ENCODE assay signal across 8 cellular contexts in the genomic region with DNA sequence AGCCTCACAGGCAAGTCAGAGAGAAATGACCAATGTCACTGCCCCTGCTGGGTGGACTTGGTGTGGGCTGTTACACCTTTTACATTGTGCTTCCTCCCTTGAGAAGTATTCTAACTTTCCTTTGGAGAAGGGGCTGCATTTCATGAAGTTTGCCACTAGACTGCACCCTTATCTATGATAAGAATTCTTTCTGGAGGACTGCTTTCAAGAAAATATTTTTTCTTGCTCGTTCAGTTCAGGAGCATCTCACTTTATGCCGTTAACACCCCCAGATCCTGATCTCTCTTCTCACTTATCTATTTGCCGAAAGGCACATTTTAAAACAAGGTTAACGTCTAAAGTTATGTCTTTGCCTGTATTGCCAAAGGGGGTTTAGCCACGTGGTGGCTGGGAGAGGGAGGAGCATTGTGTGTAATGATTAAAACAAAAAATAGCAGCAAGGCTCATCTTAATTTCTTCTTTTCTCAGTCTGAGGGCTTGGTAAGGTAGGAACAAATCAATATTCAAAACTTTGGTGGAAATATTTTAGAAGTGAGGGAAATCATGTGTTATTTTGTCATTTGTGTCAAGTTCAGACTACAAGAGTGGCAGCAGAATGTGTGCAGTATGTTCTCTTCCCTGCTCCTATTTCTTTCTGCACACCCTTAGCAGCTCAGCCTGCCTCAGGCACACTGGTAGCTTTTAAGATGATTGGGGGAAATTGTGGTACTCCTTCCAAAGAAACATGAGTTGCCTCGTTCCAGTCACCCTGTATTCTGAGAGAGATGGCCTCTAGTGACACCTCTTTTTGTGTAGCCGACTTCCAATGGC. TPM values are rescaled to one million over a fixed set of nuclear protein-coding genes. Genes with fewer than 3 reads are reported as not detected.
DNase-seq lines count a peak whose midpoint lies in the region; ATAC-seq, FAIRE-seq and TF ChIP-seq lines count a peak whose summit lies in the region.

No MANE protein-coding gene starts in this region.

- H3K4me1 ChIP-seq in DOHH2 (ENCODE audit: control insufficient read depth, low read length) (peaks cover 6% of the 10 kb centered on the region; the same call in 1 of the 2 replicates), GM12878 (ENCODE audit: control insufficient read depth, insufficient read depth, low read length) (no peaks in the 10 kb centered on the region)

- H3F3A ChIP-seq in DOHH2 (ENCODE audit: control insufficient read depth, insufficient read depth) = no peaks in the 10 kb centered on the region

- POLR2A ChIA-PET in GM12878 (lab: Charles Lee) = no interaction called here

- H3K9me3 ChIP-seq in DOHH2 (ENCODE audit: control insufficient read depth, insufficient read depth, low read length) = no peaks in the 10 kb centered on the region
- no peaks in the 10 kb centered on the region for H3K9me3 ChIP-seq in GM12878 (replicated peaks; ENCODE audit: control insufficient read depth, insufficient read depth, low read length)

- no peak overlapping the region for H2AFZ ChIP-seq in GM12878 (ENCODE audit: control insufficient read depth, low read depth, low read length)

- TF ChIP-seq RAD21 in GM12878 (IDR thresholded peaks at IDR 0.05; ENCODE audit: insufficient read depth, low read depth, low read length) = peak; percentile 44

- in situ Hi-C loops in GM12878 (cut with MboI) = no loop called here

- WGBS in GM12878 (ENCODE audit: insufficient coverage, insufficient replicate concordance, low lambda C conversion rate, missing lambda C conversion rate) = 8% methylated on average over 7 of the region's 7 CpGs

- no peaks in the 10 kb centered on the region for H4K20me1 ChIP-seq in DOHH2 (ENCODE audit: control insufficient read depth, insufficient read depth, low read depth, low read length)
- H4K20me1 ChIP-seq in GM12878 (ENCODE audit: control insufficient read depth, insufficient read depth) = no peaks in the 10 kb centered on the region

- RAD21 ChIA-PET in GM12878 (lab: Charles Lee; ENCODE audit: unreplicated experiment) = no interaction called here

- no peak for TF ChIP-seq EP300 in GM12878 (IDR thresholded peaks at IDR 0.05; ENCODE audit: borderline replicate concordance in 1 of 2, control insufficient read depth in 1 of 2, low read depth in 2 of 2, low read length in 2 of 2)

- H3K27me3 ChIP-seq in DOHH2 (ENCODE audit: control insufficient read depth, low read length) (peaks cover 60% of the 10 kb centered on the region), GM12878 (replicated peaks in 1 of 2; ENCODE audit: control insufficient read depth in 2 of 2, insufficient read depth in 2 of 2, low read length in 1 of 2) (peaks cover 10 to 18% of the 10 kb centered on the region in 2 experiments), H7 (ENCODE audit: control insufficient read depth, insufficient read depth, low read length) (peaks cover 31% of the 10 kb centered on the region)

- H3K36me3 ChIP-seq in DOHH2 (ENCODE audit: control insufficient read depth, low read length) = no peaks in the 10 kb centered on the region
- H3K36me3 ChIP-seq in GM12878 (ENCODE audit: control insufficient read depth in 2 of 2, insufficient read depth in 2 of 2, low read length in 1 of 2) = no peaks in the 10 kb centered on the region
- no peaks in the 10 kb centered on the region for H3K36me3 ChIP-seq in H7 (replicated peaks; ENCODE audit: control insufficient read depth, insufficient read depth, low read length)

- SMC1A ChIA-PET in GM12878 (lab: Charles Lee; ENCODE audit: uncharacterized antibody, unreplicated experiment) = no interaction called here

- DNase-seq in NB4 (ENCODE audit: low read depth) = peak; percentile 59
- no peak for DNase-seq in GM12878 (ENCODE audit: low read depth, low spot score)
- peak; percentile 46 for DNase-seq in medulla oblongata (ENCODE audit: extremely low spot score)
- DNase-seq in H7 = no peak
- no peak for DNase-seq in activated naive CD4-positive, alpha-beta T cell treated with anti-CD3 and anti-CD28 coated beads, Interleukin-2, amount 50 U/mL, for 16 hours

- no peak for FAIRE-seq in GM12878 (lab: Jason Lieb, UNC)

- ATAC-seq in GM12878 (no peak), GM18511 (IDR thresholded peaks at IDR 0.05; ENCODE audit: unreplicated experiment) (no peak), GM18517 (IDR thresholded peaks at IDR 0.05; ENCODE audit: unreplicated experiment) (no peak)

- TF ChIP-seq POLR2A in NB4 (IDR thresholded peaks at IDR 0.05; ENCODE audit: extremely low read depth, insufficient read length) (no peak), GM12878 (IDR thresholded peaks at IDR 0.05; ENCODE audit: low read depth, low read length) (no peak)

- H3K79me2 ChIP-seq in DOHH2 (ENCODE audit: control insufficient read depth, low read length) (no peaks in the 10 kb centered on the region), GM12878 (ENCODE audit: control insufficient read depth, insufficient read depth, low read length) (no peaks in the 10 kb centered on the region)

- intact Hi-C loops in GM12878 (cut with micrococcal nuclease; ENCODE audit: unreplicated experiment) = loop anchor here (10.0 kb wide), 1 partner anchor 528 kb away; no protein-coding TSS in a partner anchor

- TF ChIP-seq CTCF in DOHH2 (IDR thresholded peaks at IDR 0.05; ENCODE audit: low read depth, low read length, poor library complexity, severe bottlenecking) = peak; percentile 41
- peak; percentile 55 for TF ChIP-seq CTCF in NB4 (IDR thresholded peaks at IDR 0.05; ENCODE audit: low read depth, low read length)
- peak in 2 of 3 experiments; percentile 23 to 38; a peak in 3 of 6 replicates for TF ChIP-seq CTCF in GM12878 (IDR thresholded peaks at IDR 0.05 in 2 of 3, conservative IDR thresholded peaks at IDR 0.05 in 1 of 3; ENCODE audit: control insufficient read depth in 2 of 3, extremely low read depth in 1 of 3, insufficient read depth in 1 of 3, low read depth in 3 of 3, low read length in 3 of 3)

- no peaks in the 10 kb centered on the region for H3K9me2 ChIP-seq in DOHH2 (replicated peaks; ENCODE audit: control insufficient read depth, low read length)

- H3K27ac ChIP-seq in DOHH2 (ENCODE audit: low read depth, low read length) (no peak overlapping the region), GM12878 (ENCODE audit: control insufficient read depth, insufficient read depth) (no peak overlapping the region)

- H3K9ac ChIP-seq in GM12878 (ENCODE audit: control insufficient read depth, insufficient read depth, low read length) = no peak overlapping the region

- H3K4me3 ChIP-seq in DOHH2 (ENCODE audit: low read length) = no peak overlapping the region
- H3K4me3 ChIP-seq in NB4 (ENCODE audit: low read depth, low read length) = no peak overlapping the region
- H3K4me3 ChIP-seq in GM12878 = no peak overlapping the region
- H3K4me3 ChIP-seq in H7 (ENCODE audit: insufficient read depth, low read depth, low read length) = no peak overlapping the region

- no peak overlapping the region for H3K4me2 ChIP-seq in DOHH2 (ENCODE audit: low read length)
- no peak overlapping the region for H3K4me2 ChIP-seq in GM12878 (ENCODE audit: control insufficient read depth, insufficient read depth)

- CTCF ChIA-PET in GM12878 (lab: Yijun Ruan, JAX) = interaction anchor here (0.6 to 1.3 kb wide), 4 partner anchors 11 to 469 kb away, joined by 3 read pairs; no protein-coding TSS in a partner anchor

- BruUV-seq in GM12878 (replicated peaks; lab: Mats Ljungman, UMichigan) = no TSS peak

TF ChIP-seq in GM12878, 131 proteins besides CTCF, POLR2A, EP300 and RAD21 (continues in another document):
- TF ChIP-seq SMC3 (IDR thresholded peaks at IDR 0.05; ENCODE audit: borderline replicate concordance, low read length) = peak; percentile 28; the same call in 1 of the 2 replicates
- no peak for TF ChIP-seq GABPA (IDR thresholded peaks at IDR 0.05; ENCODE audit: low read depth)
- TF ChIP-seq ATF7 (IDR thresholded peaks at IDR 0.05; ENCODE audit: low read depth) = no peak
- TF ChIP-seq, protein P1, sequence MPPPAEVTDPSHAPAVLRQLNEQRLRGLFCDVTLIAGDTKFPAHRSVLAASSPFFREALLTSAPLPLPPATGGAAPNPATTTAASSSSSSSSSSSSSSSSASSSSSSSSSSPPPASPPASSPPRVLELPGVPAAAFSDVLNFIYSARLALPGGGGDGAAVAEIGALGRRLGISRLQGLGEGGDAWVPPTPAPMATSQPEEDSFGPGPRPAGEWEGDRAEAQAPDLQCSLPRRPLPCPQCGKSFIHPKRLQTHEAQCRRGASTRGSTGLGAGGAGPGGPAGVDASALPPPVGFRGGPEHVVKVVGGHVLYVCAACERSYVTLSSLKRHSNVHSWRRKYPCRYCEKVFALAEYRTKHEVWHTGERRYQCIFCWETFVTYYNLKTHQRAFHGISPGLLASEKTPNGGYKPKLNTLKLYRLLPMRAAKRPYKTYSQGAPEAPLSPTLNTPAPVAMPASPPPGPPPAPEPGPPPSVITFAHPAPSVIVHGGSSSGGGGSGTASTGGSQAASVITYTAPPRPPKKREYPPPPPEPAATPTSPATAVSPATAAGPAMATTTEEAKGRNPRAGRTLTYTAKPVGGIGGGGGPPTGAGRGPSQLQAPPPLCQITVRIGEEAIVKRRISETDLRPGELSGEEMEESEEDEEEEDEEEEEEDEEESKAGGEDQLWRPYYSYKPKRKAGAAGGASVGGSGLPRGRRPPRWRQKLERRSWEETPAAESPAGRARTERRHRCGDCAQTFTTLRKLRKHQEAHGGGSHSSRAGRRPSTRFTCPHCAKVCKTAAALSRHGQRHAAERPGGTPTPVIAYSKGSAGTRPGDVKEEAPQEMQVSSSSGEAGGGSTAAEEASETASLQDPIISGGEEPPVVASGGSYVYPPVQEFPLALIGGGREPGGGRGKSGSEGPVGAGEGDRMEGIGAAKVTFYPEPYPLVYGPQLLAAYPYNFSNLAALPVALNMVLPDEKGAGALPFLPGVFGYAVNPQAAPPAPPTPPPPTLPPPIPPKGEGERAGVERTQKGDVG (CRISPR knock-in tag; IDR thresholded peaks at IDR 0.05) = no peak

RNA-seq across cellular contexts. Expression of a gene that starts 1.6 kb away (rescaled TPM):
- total RNA-seq in GM12878 (2013; cell fraction: nucleolus; rRNA removed) = not detected in 2 replicates
- not detected in 2 replicates for total RNA-seq in GM12878 (2014; rRNA removed)
- not detected in 2 replicates for total RNA-seq in GM12878 (2014; rRNA removed; fragmentation: Illumina TruSeq; extraction: Trizol)
- total RNA-seq in GM12878 (2021) = 1.8 and 2.8 TPM in 2 replicates
- polyA plus RNA-seq in GM12878 (2011; ENCODE audit: low read depth) = not detected
- polyA plus RNA-seq in GM12878 (2011; rRNA removed) = not detected in 2 replicates
- polyA plus RNA-seq in GM12878 (2011; cell fraction: cytosol; rRNA removed) = not detected in 2 replicates
- polyA plus RNA-seq in GM12878 (2011; cell fraction: nucleus; rRNA removed) = not detected in 2 replicates
- polyA plus RNA-seq in GM12878 (2012) = not detected in 2 replicates
- polyA plus RNA-seq in GM12878 (2014; fragmentation: Illumina TruSeq; extraction: Trizol) = not detected in 2 replicates
- polyA plus RNA-seq in GM12878 (2014; fragmentation: Nextera tagmentation; extraction: Ambion mirVana) = not detected
- polyA plus RNA-seq in GM12878 (2014; rRNA removed) = not detected in 2 replicates
- polyA plus RNA-seq in GM12878 (2016; fragmentation: Nextera tagmentation; extraction: Ambion mirVana) = not detected
- not detected in 2 replicates for polyA minus RNA-seq in GM12878 (2011; rRNA and poly(A)+ RNA removed)
- polyA minus RNA-seq in GM12878 (2011; cell fraction: cytosol; rRNA and poly(A)+ RNA removed) = not detected in 2 replicates
- under 0.01 TPM in 1 of 2 replicates, not detected in the other for polyA minus RNA-seq in GM12878 (2011; cell fraction: nucleus; rRNA and poly(A)+ RNA removed)
- total RNA-seq in H7 (2014; rRNA removed; shearing (Covaris generic)) = 2.9 and 10.2 TPM in 2 replicates

Comparison
In these comparisons a context has a peak if more than half of its experiments do, and no peak if none do; other contexts are left out.
1. DNase-seq: peak in NB4 (single experiment) and medulla oblongata (single experiment); none in GM12878 (single experiment), H7 (single experiment) and activated naive CD4-positive, alpha-beta T cell treated with anti-CD3 and anti-CD28 coated beads, Interleukin-2, amount 50 U/mL, for 16 hours (single experiment).
2. Peak in every context shown above with its lines, with median percentiles within 50 percentile points of each other: CTCF ChIP-seq.